25 cellular contexts compared by ENCODE assay signal in genomic region chr14:29108908-29109307, GRCh38.
DNase-seq lines count a peak whose midpoint lies in the region; ATAC-seq, FAIRE-seq and TF ChIP-seq lines count a peak whose summit lies in the region.
"Had no signal": no experiment of that assay in that cellular context is flagged by ENCODE, and none has a peak within 500 bp of the region (broad histone marks: within the 10 kb centered on the region; RNA-seq: fewer than 3 reads in every experiment).

No MANE protein-coding gene starts in this region.

- CTCF ChIA-PET in HepG2 (lab: Yijun Ruan, JAX; ENCODE audit: low intra/inter-chr PET ratio, low total read pairs) (no interaction called here), Calu3 (lab: Charles Lee) (no interaction called here), K562 (lab: Yijun Ruan, JAX; ENCODE audit: low intra/inter-chr PET ratio) (no interaction called here)

- TF ChIP-seq CTCF in HepG2 (CRISPR knock-in tag; IDR thresholded peaks at IDR 0.05) (no peak), right lobe of liver (IDR thresholded peaks at IDR 0.05) (no peak), Calu3 (IDR thresholded peaks at IDR 0.05; ENCODE audit: unreplicated experiment) (no peak), SU-DHL-6 (IDR thresholded peaks at IDR 0.05; ENCODE audit: insufficient read depth, low read length, poor library complexity, severe bottlenecking) (no peak), K562 (IDR thresholded peaks at IDR 0.05 in 2 of 3, conservative IDR thresholded peaks at IDR 0.05 in 1 of 3; ENCODE audit: insufficient read depth in 2 of 3, low read depth in 1 of 3, low read length in 3 of 3) (no peak)

- H3K36me3 ChIP-seq in HepG2 (replicated peaks in 1 of 2; ENCODE audit: control insufficient read depth in 1 of 2, insufficient read depth in 2 of 2, low read length in 2 of 2) (no peaks in the 10 kb centered on the region), right lobe of liver (no peaks in the 10 kb centered on the region), SU-DHL-6 (ENCODE audit: low read length) (no peaks in the 10 kb centered on the region), K562 (ENCODE audit: control insufficient read depth, insufficient read depth, low read length) (no peaks in the 10 kb centered on the region)
- H3K36me3 ChIP-seq: HAP-1 had no signal

- no peak for TF ChIP-seq RAD21 in HepG2 (CRISPR knock-in tag; IDR thresholded peaks at IDR 0.05)
- no peak for TF ChIP-seq RAD21 in K562 (CRISPR knock-in tag; conservative IDR thresholded peaks at IDR 0.05 in 1 of 2, IDR thresholded peaks at IDR 0.05 in 1 of 2)

- no peak overlapping the region for H3K4me3 ChIP-seq in HepG2 (replicated peaks in 1 of 3; ENCODE audit: insufficient read depth in 1 of 3, low read depth in 2 of 3, low read length in 3 of 3)
- H3K4me3 ChIP-seq in right lobe of liver, result no peak overlapping the region
- H3K4me3 ChIP-seq in SU-DHL-6 (ENCODE audit: insufficient read depth, low read length, poor library complexity, severe bottlenecking), result no peak overlapping the region
- H3K4me3 ChIP-seq in K562, result no peak overlapping the region
- H3K4me3 ChIP-seq: GM23338, HAP-1 had no signal

- H3K9me3 ChIP-seq in HepG2 (ENCODE audit: low read length) (peaks cover 76% of the 10 kb centered on the region), right lobe of liver (no peaks in the 10 kb centered on the region), SU-DHL-6 (ENCODE audit: insufficient read depth, low read length) (no peaks in the 10 kb centered on the region), K562 (replicated peaks; ENCODE audit: control insufficient read depth, insufficient read depth, low read depth, low read length) (no peaks in the 10 kb centered on the region; the same call in 1 of the 2 replicates)
- H3K9me3 ChIP-seq: Caco-2, HAP-1 had no signal

- no peaks in the 10 kb centered on the region for H3K36me3 Mint-ChIP-seq in Calu3 (ENCODE audit: insufficient read depth, unreplicated experiment)
- no peaks in the 10 kb centered on the region for H3K36me3 Mint-ChIP-seq in stimulated activated effector memory CD8-positive, alpha-beta T cell treated with anti-CD3 and anti-CD28 coated beads, Interleukin-12 subunit alpha, Interleukin-12 subunit beta, amount 100 ng/mL, for 72 hours
- H3K36me3 Mint-ChIP-seq: CD4-positive, CD25-positive, alpha-beta regulatory T cell; CD8-positive, alpha-beta T cell had no signal

- POLR2A ChIA-PET in HepG2 (lab: Yijun Ruan, JAX) (no interaction called here), K562 (lab: Yijun Ruan, JAX) (no interaction called here)

- TF ChIP-seq POLR2A in HepG2 (IDR thresholded peaks at IDR 0.05; ENCODE audit: insufficient read depth in 1 of 2, low read depth in 2 of 2, low read length in 2 of 2) (no peak), right lobe of liver (IDR thresholded peaks at IDR 0.05) (no peak), K562 (conservative IDR thresholded peaks at IDR 0.05) (no peak)

- in situ Hi-C loops in HepG2 (cut with HindIII; ENCODE audit: extremely low pct_ligation_motif_present, low pct_unique_long_range_greater_than_20kb) (no loop called here), K562 (cut with MboI) (no loop called here)

- H3K4me3 Mint-ChIP-seq in Calu3 (ENCODE audit: low read depth, unreplicated experiment), result peak overlapping the region; percentile 13
- H3K4me3 Mint-ChIP-seq in stimulated activated naive CD8-positive, alpha-beta T cell treated with anti-CD3 and anti-CD28 coated beads, Interleukin-15, amount 100 ng/mL, for 72 hours, result no peak overlapping the region
- H3K4me3 Mint-ChIP-seq in stimulated activated effector memory CD8-positive, alpha-beta T cell treated with anti-CD3 and anti-CD28 coated beads, Interleukin-12 subunit alpha, Interleukin-12 subunit beta, amount 100 ng/mL, for 72 hours, result no peak overlapping the region
- H3K4me3 Mint-ChIP-seq: CD4-positive, CD25-positive, alpha-beta regulatory T cell; CD8-positive, alpha-beta T cell; GM23338 had no signal

- no peak for ATAC-seq in HepG2
- no peak for ATAC-seq in right lobe of liver
- no peak for ATAC-seq in K562
- ATAC-seq in stimulated activated naive CD8-positive, alpha-beta T cell treated with anti-CD3 and anti-CD28 coated beads, Interleukin-15, amount 100 ng/mL, for 72 hours, result no peak
- no peak for ATAC-seq in stimulated activated effector memory CD8-positive, alpha-beta T cell treated with anti-CD3 and anti-CD28 coated beads, Interleukin-12 subunit alpha, Interleukin-12 subunit beta, amount 100 ng/mL, for 72 hours
- ATAC-seq: CD8-positive, alpha-beta T cell; GM23338 had no signal

- DNase-seq in HepG2 (ENCODE audit: low spot score), result no peak
- no peak for DNase-seq in right lobe of liver
- DNase-seq in Calu3, result no peak
- no peak for DNase-seq in K562 (ENCODE audit: extremely low read depth in 1 of 4, low spot score in 3 of 4)
- no peak for DNase-seq in stimulated activated naive CD8-positive, alpha-beta T cell treated with anti-CD3 and anti-CD28 coated beads, Interleukin-15, amount 100 ng/mL, for 72 hours
- DNase-seq in stimulated activated effector memory CD8-positive, alpha-beta T cell treated with anti-CD3 and anti-CD28 coated beads, Interleukin-12 subunit alpha, Interleukin-12 subunit beta, amount 100 ng/mL, for 72 hours (ENCODE audit: low spot score in 2 of 2), result no peak
- DNase-seq in NCI-H1417 treated with DMSO at 0.1 percent for 48 hours (lab: John Stamatoyannopoulos, UW), result no peak
- DNase-seq: ACHN; AML-193; C1 segment of cervical spinal cord; Caco-2; CD4-positive, CD25-positive, alpha-beta regulatory T cell; CD8-positive, alpha-beta T cell; DMS 273 treated with DMSO at 0.1 percent for 48 hours; DMS53; DMS79 treated with DMSO at 0.1 percent for 48 hours; GF-D8 had no signal

- no peaks in the 10 kb centered on the region for H3K27me3 Mint-ChIP-seq in Calu3 (ENCODE audit: unreplicated experiment)
- no peaks in the 10 kb centered on the region for H3K27me3 Mint-ChIP-seq in stimulated activated naive CD8-positive, alpha-beta T cell treated with anti-CD3 and anti-CD28 coated beads, Interleukin-15, amount 100 ng/mL, for 72 hours
- H3K27me3 Mint-ChIP-seq: CD4-positive, CD25-positive, alpha-beta regulatory T cell had no signal

- H2AFZ ChIP-seq in HepG2 (ENCODE audit: low read length) (no peak overlapping the region), SU-DHL-6 (ENCODE audit: low read depth, low read length, severe bottlenecking) (no peak overlapping the region), K562 (ENCODE audit: low read depth, low read length) (no peak overlapping the region)
- H2AFZ ChIP-seq: GM23338 had no signal

- H3F3A ChIP-seq in SU-DHL-6 (ENCODE audit: insufficient read depth), result no peaks in the 10 kb centered on the region

- BruUV-seq in HepG2 (replicated peaks; lab: Mats Ljungman, UMichigan), result no TSS peak
- BruUV-seq in Calu3 (replicated peaks; lab: Mats Ljungman, UMichigan), result no TSS peak
- BruUV-seq in K562 (replicated peaks; lab: Mats Ljungman, UMichigan), result no TSS peak

- peaks cover 20% of the 10 kb centered on the region for H3K4me1 Mint-ChIP-seq in Calu3 (ENCODE audit: low read depth, unreplicated experiment)
- H3K4me1 Mint-ChIP-seq in stimulated activated naive CD8-positive, alpha-beta T cell treated with anti-CD3 and anti-CD28 coated beads, Interleukin-15, amount 100 ng/mL, for 72 hours, result no peaks in the 10 kb centered on the region
- no peaks in the 10 kb centered on the region for H3K4me1 Mint-ChIP-seq in stimulated activated effector memory CD8-positive, alpha-beta T cell treated with anti-CD3 and anti-CD28 coated beads, Interleukin-12 subunit alpha, Interleukin-12 subunit beta, amount 100 ng/mL, for 72 hours
- H3K4me1 Mint-ChIP-seq: CD4-positive, CD25-positive, alpha-beta regulatory T cell; GM23338 had no signal

- H3K4me2 ChIP-seq in HepG2 (ENCODE audit: low read depth, low read length) (no peak overlapping the region), SU-DHL-6 (ENCODE audit: low read depth, low read length, poor library complexity, severe bottlenecking) (peak overlapping the region; percentile 15), K562 (ENCODE audit: insufficient read depth, low read length) (no peak overlapping the region)
- H3K4me2 ChIP-seq: GM23338 had no signal

- intact Hi-C loops in HepG2 (cut with micrococcal nuclease; ENCODE audit: unreplicated experiment) (no loop called here), right lobe of liver (cut with DNase I) (no loop called here), Calu3 (cut with micrococcal nuclease; ENCODE audit: unreplicated experiment) (no loop called here), K562 (cut with micrococcal nuclease) (no loop called here)

- WGBS in HepG2 (ENCODE audit: low lambda C conversion rate), result 6% methylated on average over 1 of the region's 1 CpG
- 33% methylated on average over 1 of the region's 1 CpG for WGBS in right lobe of liver (ENCODE audit: insufficient coverage, low coverage, low lambda C conversion rate, missing lambda C conversion rate)
- WGBS in K562 (ENCODE audit: insufficient coverage, low coverage, missing lambda C conversion rate), result no CpG with 5 or more reads among the region's 1 CpG

- H3K79me2 ChIP-seq in HepG2 (ENCODE audit: insufficient read depth, low read length) (no peaks in the 10 kb centered on the region), SU-DHL-6 (ENCODE audit: insufficient read depth, low read length) (no peaks in the 10 kb centered on the region), K562 (ENCODE audit: control insufficient read depth, insufficient read depth, low read length) (no peaks in the 10 kb centered on the region)

- no peaks in the 10 kb centered on the region for H3K27me3 ChIP-seq in HepG2 (ENCODE audit: control insufficient read depth in 1 of 2, insufficient read depth in 2 of 2, low read length in 2 of 2)
- H3K27me3 ChIP-seq in right lobe of liver, result no peaks in the 10 kb centered on the region
- H3K27me3 ChIP-seq in SU-DHL-6 (ENCODE audit: low read length), result no peaks in the 10 kb centered on the region
- H3K27me3 ChIP-seq in K562 (ENCODE audit: control insufficient read depth in 2 of 2, insufficient read depth in 2 of 2, low read length in 2 of 2), result no peaks in the 10 kb centered on the region

- H3K9me1 ChIP-seq in K562 (ENCODE audit: control insufficient read depth, insufficient read depth, low read length), result no peaks in the 10 kb centered on the region

- H3K9me3 Mint-ChIP-seq in Calu3 (ENCODE audit: low read depth, unreplicated experiment), result peaks cover 2% of the 10 kb centered on the region
- peaks cover 34 to 41% of the 10 kb centered on the region in 2 donors for H3K9me3 Mint-ChIP-seq in stimulated activated naive CD8-positive, alpha-beta T cell treated with anti-CD3 and anti-CD28 coated beads, Interleukin-15, amount 100 ng/mL, for 72 hours
- peaks cover 42% of the 10 kb centered on the region for H3K9me3 Mint-ChIP-seq in stimulated activated effector memory CD8-positive, alpha-beta T cell treated with anti-CD3 and anti-CD28 coated beads, Interleukin-12 subunit alpha, Interleukin-12 subunit beta, amount 100 ng/mL, for 72 hours
- H3K9me3 Mint-ChIP-seq: GM23338 had no signal

- no peak for FAIRE-seq in HepG2 (lab: Jason Lieb, UNC)
- no peak for FAIRE-seq in K562 (lab: Jason Lieb, UNC)
- FAIRE-seq: D721Med, GM12891, GM18507, H54 had no signal

- no peak overlapping the region for H3K27ac Mint-ChIP-seq in Calu3 (ENCODE audit: unreplicated experiment)
- no peak overlapping the region for H3K27ac Mint-ChIP-seq in stimulated activated naive CD8-positive, alpha-beta T cell treated with anti-CD3 and anti-CD28 coated beads, Interleukin-15, amount 100 ng/mL, for 72 hours
- H3K27ac Mint-ChIP-seq in stimulated activated effector memory CD8-positive, alpha-beta T cell treated with anti-CD3 and anti-CD28 coated beads, Interleukin-12 subunit alpha, Interleukin-12 subunit beta, amount 100 ng/mL, for 72 hours, result no peak overlapping the region
- H3K27ac Mint-ChIP-seq: CD8-positive, alpha-beta T cell; GM23338 had no signal

- no peaks in the 10 kb centered on the region; the same call in 1 of the 2 replicates for H3K9me2 ChIP-seq in SU-DHL-6 (replicated peaks; ENCODE audit: insufficient read depth, low read length)

- H3K9ac ChIP-seq in HepG2 (ENCODE audit: insufficient read depth, low read depth, low read length) (no peak overlapping the region), SU-DHL-6 (ENCODE audit: low read length) (no peak overlapping the region), K562 (ENCODE audit: insufficient read depth in 1 of 2, low read depth in 2 of 2, low read length in 2 of 2) (no peak overlapping the region)

- no peak overlapping the region for H3K27ac ChIP-seq in HepG2 (ENCODE audit: extremely low read length, insufficient read depth, low read length)
- H3K27ac ChIP-seq in right lobe of liver, result no peak overlapping the region
- no peak overlapping the region for H3K27ac ChIP-seq in SU-DHL-6 (ENCODE audit: low read depth, low read length)
- H3K27ac ChIP-seq in K562 (ENCODE audit: extremely low read depth, low read depth, low read length), result no peak overlapping the region
- H3K27ac ChIP-seq: 22Rv1 had no signal

- H3K4me1 ChIP-seq in HepG2 (ENCODE audit: insufficient read depth, low read length) (no peaks in the 10 kb centered on the region), right lobe of liver (no peaks in the 10 kb centered on the region), K562 (replicated peaks in 1 of 2; ENCODE audit: control insufficient read depth in 2 of 2, insufficient read depth in 2 of 2, low read length in 2 of 2) (no peaks in the 10 kb centered on the region)
- H3K4me1 ChIP-seq: Caco-2 had no signal

- TF ChIP-seq EP300 in HepG2 (IDR thresholded peaks at IDR 0.05; ENCODE audit: low read depth in 2 of 2, low read length in 2 of 2), result no peak
- TF ChIP-seq EP300 in HepG2 (CRISPR knock-in tag; IDR thresholded peaks at IDR 0.05; ENCODE audit: borderline replicate concordance), result no peak
- TF ChIP-seq EP300 in K562 (IDR thresholded peaks at IDR 0.05; ENCODE audit: low read length), result no peak

- H4K20me1 ChIP-seq in HepG2 (ENCODE audit: insufficient read depth, low read length) (no peaks in the 10 kb centered on the region), SU-DHL-6 (ENCODE audit: low read depth, low read length) (no peaks in the 10 kb centered on the region), K562 (replicated peaks; ENCODE audit: control insufficient read depth, insufficient read depth, low read length) (no peaks in the 10 kb centered on the region)

Comparison
In these comparisons a context has a peak if more than half of its experiments do, and no peak if none do; other contexts are left out.
1. Of the 241 proteins assayed by ChIP-seq in both HepG2 and K562: peak only in HepG2: ARNT, NBN, PHB2 and SRSF9; only in K562: ZNF512; in both: none; in neither: 234; mixed calls (peak in some experiments, not most) for 2.